10 cellular contexts compared by ENCODE assay signal in genomic region chr1:100523038-100523649, GRCh38. TPM values are rescaled to one million over a fixed set of nuclear protein-coding genes. Genes with fewer than 3 reads are reported as not detected.
DNase-seq lines count a peak whose midpoint lies in the region; ATAC-seq and TF ChIP-seq lines count a peak whose summit lies in the region.
"Had no signal": no experiment of that assay in that cellular context is flagged by ENCODE, and none has a peak within 500 bp of the region (broad histone marks: within the 10 kb centered on the region; RNA-seq: fewer than 3 reads in every experiment).

No MANE protein-coding gene starts in this region.

- intact Hi-C loops in naive thymus-derived CD4-positive, alpha-beta T cell (cut with micrococcal nuclease) = no loop called here

- TF ChIP-seq CTCF in RWPE1 (conservative IDR thresholded peaks at IDR 0.05; ENCODE audit: low read depth) (no peak), brain microvascular endothelial cell (IDR thresholded peaks at IDR 0.05; ENCODE audit: low read depth, low read length, missing control alignments) (no peak)

- H3K27me3 Mint-ChIP-seq in IgD-negative memory B cell = no peaks in the 10 kb centered on the region
- peaks cover 0 to 12% (median 0%) of the 10 kb centered on the region in 5 donors for H3K27me3 Mint-ChIP-seq in naive thymus-derived CD4-positive, alpha-beta T cell

- no peaks in the 10 kb centered on the region for H3K9me3 ChIP-seq in naive thymus-derived CD4-positive, alpha-beta T cell (ENCODE audit: control insufficient read depth in 2 of 3, low read length in 3 of 3)

- H3K4me1 Mint-ChIP-seq in IgD-negative memory B cell = peaks cover 6 to 15% (median 11%) of the 10 kb centered on the region in 3 donors
- peaks cover 0 to 7% (median 0%) of the 10 kb centered on the region in 7 donors for H3K4me1 Mint-ChIP-seq in naive thymus-derived CD4-positive, alpha-beta T cell
- H3K4me1 Mint-ChIP-seq: nephron had no signal

- peaks cover 0 to 10% (median 5%) of the 10 kb centered on the region in 3 experiments for H3K36me3 ChIP-seq in naive thymus-derived CD4-positive, alpha-beta T cell (ENCODE audit: control insufficient read depth in 2 of 3, insufficient read depth in 3 of 3, low read length in 3 of 3)
- no peaks in the 10 kb centered on the region for H3K36me3 ChIP-seq in brain microvascular endothelial cell (replicated peaks)

- no peak for DNase-seq in naive thymus-derived CD4-positive, alpha-beta T cell
- DNase-seq in RWPE1 (ENCODE audit: low spot score) (no peak), caudate nucleus (lab: John Stamatoyannopoulos, UW) (no peak), brain microvascular endothelial cell (no peak), NK-92 (lab: John Stamatoyannopoulos, UW; ENCODE audit: unreplicated experiment) (no peak)
- DNase-seq: NCI-H526 had no signal

- in situ Hi-C loops in brain microvascular endothelial cell (cut with HindIII; ENCODE audit: low pct_ligation_motif_present, low sequenced_read_pairs) = no loop called here

- peaks cover 2% of the 10 kb centered on the region for H3K36me3 Mint-ChIP-seq in IgD-negative memory B cell
- H3K36me3 Mint-ChIP-seq in naive thymus-derived CD4-positive, alpha-beta T cell = peaks cover 6 to 21% (median 9%) of the 10 kb centered on the region in 5 donors

- no peak overlapping the region for H3K4me3 Mint-ChIP-seq in IgD-negative memory B cell
- H3K4me3 Mint-ChIP-seq in naive thymus-derived CD4-positive, alpha-beta T cell = no peak overlapping the region
- H3K4me3 Mint-ChIP-seq: nephron had no signal

- no peak overlapping the region for H3K4me3 ChIP-seq in naive thymus-derived CD4-positive, alpha-beta T cell (ENCODE audit: low read length)
- H3K4me3 ChIP-seq in brain microvascular endothelial cell (ENCODE audit: low read depth, low read length) = no peak overlapping the region

- CTCF ChIA-PET in naive thymus-derived CD4-positive, alpha-beta T cell (lab: Charles Lee) = no interaction called here
- CTCF ChIA-PET in RWPE1 (lab: Yijun Ruan, JAX) = no interaction called here

- H3K27me3 ChIP-seq in naive thymus-derived CD4-positive, alpha-beta T cell (ENCODE audit: control insufficient read depth in 2 of 2, insufficient read depth in 2 of 2, low read length in 2 of 2) = no peaks in the 10 kb centered on the region
- no peaks in the 10 kb centered on the region for H3K27me3 ChIP-seq in brain microvascular endothelial cell (replicated peaks)

- H3K27ac ChIP-seq in naive thymus-derived CD4-positive, alpha-beta T cell (ENCODE audit: low read depth, low read length) = no peak overlapping the region
- H3K27ac ChIP-seq in RWPE1 (no peak overlapping the region), caudate nucleus (ENCODE audit: low read depth, low read length) (no peak overlapping the region), brain microvascular endothelial cell (no peak overlapping the region)

- H3K27ac Mint-ChIP-seq in IgD-negative memory B cell = peak overlapping the region in 2 of 3 donors; percentile 7 to 21
- peak overlapping the region in 5 of 9 donors; percentile 9 to 72 (median 38) for H3K27ac Mint-ChIP-seq in naive thymus-derived CD4-positive, alpha-beta T cell
- H3K27ac Mint-ChIP-seq: nephron had no signal

- ATAC-seq in GM18867 (IDR thresholded peaks at IDR 0.05; ENCODE audit: unreplicated experiment) (peak; percentile 94), HG02623 (IDR thresholded peaks at IDR 0.05; ENCODE audit: unreplicated experiment) (peak; percentile 89)
- peak; percentile 60 for ATAC-seq in naive thymus-derived CD4-positive, alpha-beta T cell

- POLR2A ChIA-PET in naive thymus-derived CD4-positive, alpha-beta T cell (lab: Charles Lee) = no interaction called here
- POLR2A ChIA-PET in RWPE1 (lab: Yijun Ruan, JAX; ENCODE audit: low non-redundant PET) = no interaction called here

- H3K9me3 Mint-ChIP-seq in IgD-negative memory B cell = no peaks in the 10 kb centered on the region
- peaks cover 0 to 3% (median 0%) of the 10 kb centered on the region in 11 donors for H3K9me3 Mint-ChIP-seq in naive thymus-derived CD4-positive, alpha-beta T cell
- H3K9me3 Mint-ChIP-seq: nephron had no signal

- H3K4me1 ChIP-seq in naive thymus-derived CD4-positive, alpha-beta T cell (ENCODE audit: control insufficient read depth in 2 of 2, insufficient read depth in 2 of 2, low read length in 2 of 2) = no peaks in the 10 kb centered on the region

RNA-seq across cellular contexts. Expression of gene GPR88, which starts 14.8 kb away (rescaled TPM):
- polyA plus RNA-seq in IgD-negative memory B cell = not detected
- under 1 TPM in 4 of 5 experiments, not detected in 1; 0.08 to 0.16 (median 0.12) TPM for total RNA-seq in naive thymus-derived CD4-positive, alpha-beta T cell
- polyA plus RNA-seq in naive thymus-derived CD4-positive, alpha-beta T cell = not detected
